Comparison of ENCODE assay signal across 21 cellular contexts in genomic region chr14:68728342-68729106, GRCh38.
DNase-seq lines count a peak whose midpoint lies in the region; ATAC-seq, FAIRE-seq and TF ChIP-seq lines count a peak whose summit lies in the region.
"Had no signal": no experiment of that assay in that cellular context is flagged by ENCODE, and none has a peak within 500 bp of the region (broad histone marks: within the 10 kb centered on the region; RNA-seq: fewer than 3 reads in every experiment).

No MANE protein-coding gene starts in this region.

- H3K27me3 ChIP-seq in left lung: no peaks in the 10 kb centered on the region
- H3K27me3 ChIP-seq in uterus: no peaks in the 10 kb centered on the region
- H3K27me3 ChIP-seq: MG63, testis had no signal

- H3K36me3 ChIP-seq in left lung: no peaks in the 10 kb centered on the region
- no peaks in the 10 kb centered on the region for H3K36me3 ChIP-seq in uterus
- H3K36me3 ChIP-seq in kidney (ENCODE audit: control insufficient read depth in 1 of 2, insufficient read depth in 2 of 2, low read length in 2 of 2): no peaks in the 10 kb centered on the region
- H3K36me3 ChIP-seq: MG63 had no signal

- ATAC-seq in left lung: peak; percentile 60
- peak; percentile 52 for ATAC-seq in stimulated activated memory B cell treated with anti-CD40 and anti-IgM and Interleukin-4, amounts not matched to agents 10 μg/mL and 1 μg/mL and 100 μg/mL, for 72 hours
- ATAC-seq in GM21447 (IDR thresholded peaks at IDR 0.05; ENCODE audit: unreplicated experiment): no peak

- H3K27ac ChIP-seq in left lung: peak overlapping the region in 1 of 2 donors; percentile 34
- peak overlapping the region in 1 of 2 donors; percentile 47 for H3K27ac ChIP-seq in uterus
- H3K27ac ChIP-seq in kidney (ENCODE audit: low read depth in 2 of 2, low read length in 2 of 2): no peak overlapping the region
- H3K27ac ChIP-seq: HL-60, testis had no signal

- no peaks in the 10 kb centered on the region for H3K9me3 ChIP-seq in left lung
- no peaks in the 10 kb centered on the region for H3K9me3 ChIP-seq in uterus
- H3K9me3 ChIP-seq in kidney (ENCODE audit: control insufficient read depth in 1 of 2, low read length in 2 of 2): no peaks in the 10 kb centered on the region
- H3K9me3 ChIP-seq: MG63, testis had no signal

- no peaks in the 10 kb centered on the region for H3K27me3 Mint-ChIP-seq in activated naive CD4-positive, alpha-beta T cell treated with anti-CD3 and anti-CD28 coated beads, Interleukin-2, amount 50 U/mL, for 24 hours
- H3K27me3 Mint-ChIP-seq in activated naive CD4-positive, alpha-beta T cell treated with anti-CD3 and anti-CD28 coated beads for 36 hours (ENCODE audit: low read depth): no peaks in the 10 kb centered on the region
- no peaks in the 10 kb centered on the region for H3K27me3 Mint-ChIP-seq in stimulated activated memory B cell treated with anti-CD40 and anti-IgM and Interleukin-4, amounts not matched to agents 10 μg/mL and 1 μg/mL and 100 μg/mL, for 72 hours
- H3K27me3 Mint-ChIP-seq: CD4-positive, alpha-beta memory T cell had no signal

- no peaks in the 10 kb centered on the region for H3K9me3 Mint-ChIP-seq in activated naive CD4-positive, alpha-beta T cell treated with anti-CD3 and anti-CD28 coated beads, Interleukin-2, amount 50 U/mL, for 24 hours
- no peaks in the 10 kb centered on the region for H3K9me3 Mint-ChIP-seq in activated naive CD4-positive, alpha-beta T cell treated with anti-CD3 and anti-CD28 coated beads for 36 hours
- peaks cover 3% of the 10 kb centered on the region for H3K9me3 Mint-ChIP-seq in stimulated activated memory B cell treated with anti-CD40 and anti-IgM and Interleukin-4, amounts not matched to agents 10 μg/mL and 1 μg/mL and 100 μg/mL, for 72 hours
- H3K9me3 Mint-ChIP-seq: activated CD4-positive, alpha-beta T cell treated with anti-CD3 and anti-CD28 coated beads, Interleukin-2, amount 10 ng/mL, durations not matched to agents 7 days and 5 days; CD4-positive, alpha-beta memory T cell had no signal

- peaks cover 22% of the 10 kb centered on the region for H3K4me1 Mint-ChIP-seq in activated naive CD4-positive, alpha-beta T cell treated with anti-CD3 and anti-CD28 coated beads, Interleukin-2, amount 50 U/mL, for 24 hours
- peaks cover 15% of the 10 kb centered on the region for H3K4me1 Mint-ChIP-seq in activated naive CD4-positive, alpha-beta T cell treated with anti-CD3 and anti-CD28 coated beads for 36 hours (ENCODE audit: low read depth)
- H3K4me1 Mint-ChIP-seq in stimulated activated memory B cell treated with anti-CD40 and anti-IgM and Interleukin-4, amounts not matched to agents 10 μg/mL and 1 μg/mL and 100 μg/mL, for 72 hours: peaks cover 69% of the 10 kb centered on the region

- no peak for TF ChIP-seq POLR2A in uterus (IDR thresholded peaks at IDR 0.05)

- DNase-seq in activated naive CD4-positive, alpha-beta T cell treated with anti-CD3 and anti-CD28 coated beads for 36 hours: no peak
- peak; percentile 59 for DNase-seq in DMS53 treated with DMSO at 0.1 percent for 48 hours (lab: John Stamatoyannopoulos, UW; ENCODE audit: unreplicated experiment)
- no peak for DNase-seq in left lung
- no peak for DNase-seq in uterus
- DNase-seq in kidney: no peak
- DNase-seq: activated CD4-positive, alpha-beta T cell treated with anti-CD3 and anti-CD28 coated beads, Interleukin-2, amount 10 ng/mL, durations not matched to agents 7 days and 5 days; activated naive CD4-positive, alpha-beta T cell treated with anti-CD3 and anti-CD28 coated beads, Interleukin-2, amount 50 U/mL, for 16 hours; CD4-positive, alpha-beta memory T cell; GOT3; left ventricle myocardium superior; MG63; NCI-H1417 treated with DMSO at 0.1 percent for 48 hours; NCI-H524 treated with DMSO at 0.1 percent for 48 hours; retina; stimulated activated CD8-positive, alpha-beta memory T cell treated with anti-CD3 and anti-CD28 coated beads, Interleukin-4, amount 100 ng/mL, for 48 hours; testis had no signal

- H3K36me3 Mint-ChIP-seq in activated naive CD4-positive, alpha-beta T cell treated with anti-CD3 and anti-CD28 coated beads, Interleukin-2, amount 50 U/mL, for 24 hours: no peaks in the 10 kb centered on the region
- H3K36me3 Mint-ChIP-seq in activated naive CD4-positive, alpha-beta T cell treated with anti-CD3 and anti-CD28 coated beads for 36 hours (ENCODE audit: low read depth): no peaks in the 10 kb centered on the region
- H3K36me3 Mint-ChIP-seq in stimulated activated memory B cell treated with anti-CD40 and anti-IgM and Interleukin-4, amounts not matched to agents 10 μg/mL and 1 μg/mL and 100 μg/mL, for 72 hours: no peaks in the 10 kb centered on the region
- H3K36me3 Mint-ChIP-seq: CD4-positive, alpha-beta memory T cell had no signal

- CTCF ChIA-PET in activated naive CD4-positive, alpha-beta T cell treated with anti-CD3 and anti-CD28 coated beads for 36 hours (lab: Charles Lee): interaction anchor here (0.9 to 1.2 kb wide), 3 partner anchors 54 to 88 kb away, joined by 3 to 4 read pairs (median 4); no protein-coding TSS in a partner anchor

- no peak overlapping the region for H3K4me3 ChIP-seq in left lung
- no peak overlapping the region for H3K4me3 ChIP-seq in uterus
- H3K4me3 ChIP-seq in kidney (ENCODE audit: low read length in 2 of 2): no peak overlapping the region
- H3K4me3 ChIP-seq: MG63, testis had no signal

- no peak for TF ChIP-seq CTCF in left lung (IDR thresholded peaks at IDR 0.05)
- TF ChIP-seq CTCF in uterus (IDR thresholded peaks at IDR 0.05): no peak
- TF ChIP-seq CTCF in kidney (IDR thresholded peaks at IDR 0.05; ENCODE audit: borderline replicate concordance, extremely low read depth, insufficient read depth): no peak

- intact Hi-C loops in activated naive CD4-positive, alpha-beta T cell treated with anti-CD3 and anti-CD28 coated beads for 36 hours (cut with micrococcal nuclease): no loop called here
- intact Hi-C loops in left lung (cut with DNase I): no loop called here
- intact Hi-C loops in uterus (cut with DNase I; ENCODE audit: low total_unique reads): no loop called here
- intact Hi-C loops in kidney (cut with DNase I): no loop called here

- H3K4me1 ChIP-seq in left lung (peaks cover 4 to 61% of the 10 kb centered on the region in 2 donors), uterus (no peaks in the 10 kb centered on the region), kidney (ENCODE audit: control insufficient read depth in 1 of 2, insufficient read depth in 1 of 2, low read depth in 1 of 2, low read length in 2 of 2) (peaks cover 6% of the 10 kb centered on the region in 2 donors)
- H3K4me1 ChIP-seq: testis had no signal

- no peak overlapping the region for H3K9ac ChIP-seq in kidney (ENCODE audit: low read length in 2 of 2)

- no peak for FAIRE-seq in kidney (lab: Jason Lieb, UNC)
- FAIRE-seq: GM12892 had no signal

- H3K4me3 Mint-ChIP-seq in activated naive CD4-positive, alpha-beta T cell treated with anti-CD3 and anti-CD28 coated beads, Interleukin-2, amount 50 U/mL, for 24 hours: no peak overlapping the region
- no peak overlapping the region for H3K4me3 Mint-ChIP-seq in activated naive CD4-positive, alpha-beta T cell treated with anti-CD3 and anti-CD28 coated beads for 36 hours
- H3K4me3 Mint-ChIP-seq in stimulated activated memory B cell treated with anti-CD40 and anti-IgM and Interleukin-4, amounts not matched to agents 10 μg/mL and 1 μg/mL and 100 μg/mL, for 72 hours: no peak overlapping the region
- H3K4me3 Mint-ChIP-seq: activated CD4-positive, alpha-beta T cell treated with anti-CD3 and anti-CD28 coated beads, Interleukin-2, amount 10 ng/mL, durations not matched to agents 7 days and 5 days had no signal

- peak overlapping the region; percentile 8 for H3K27ac Mint-ChIP-seq in activated naive CD4-positive, alpha-beta T cell treated with anti-CD3 and anti-CD28 coated beads, Interleukin-2, amount 50 U/mL, for 24 hours
- no peak overlapping the region for H3K27ac Mint-ChIP-seq in activated naive CD4-positive, alpha-beta T cell treated with anti-CD3 and anti-CD28 coated beads for 36 hours
- peak overlapping the region; percentile 75 for H3K27ac Mint-ChIP-seq in stimulated activated memory B cell treated with anti-CD40 and anti-IgM and Interleukin-4, amounts not matched to agents 10 μg/mL and 1 μg/mL and 100 μg/mL, for 72 hours
- H3K27ac Mint-ChIP-seq: activated CD4-positive, alpha-beta T cell treated with anti-CD3 and anti-CD28 coated beads, Interleukin-2, amount 10 ng/mL, durations not matched to agents 7 days and 5 days had no signal
